Comparison of ENCODE assay signal across 8 cellular contexts in the genomic region with DNA sequence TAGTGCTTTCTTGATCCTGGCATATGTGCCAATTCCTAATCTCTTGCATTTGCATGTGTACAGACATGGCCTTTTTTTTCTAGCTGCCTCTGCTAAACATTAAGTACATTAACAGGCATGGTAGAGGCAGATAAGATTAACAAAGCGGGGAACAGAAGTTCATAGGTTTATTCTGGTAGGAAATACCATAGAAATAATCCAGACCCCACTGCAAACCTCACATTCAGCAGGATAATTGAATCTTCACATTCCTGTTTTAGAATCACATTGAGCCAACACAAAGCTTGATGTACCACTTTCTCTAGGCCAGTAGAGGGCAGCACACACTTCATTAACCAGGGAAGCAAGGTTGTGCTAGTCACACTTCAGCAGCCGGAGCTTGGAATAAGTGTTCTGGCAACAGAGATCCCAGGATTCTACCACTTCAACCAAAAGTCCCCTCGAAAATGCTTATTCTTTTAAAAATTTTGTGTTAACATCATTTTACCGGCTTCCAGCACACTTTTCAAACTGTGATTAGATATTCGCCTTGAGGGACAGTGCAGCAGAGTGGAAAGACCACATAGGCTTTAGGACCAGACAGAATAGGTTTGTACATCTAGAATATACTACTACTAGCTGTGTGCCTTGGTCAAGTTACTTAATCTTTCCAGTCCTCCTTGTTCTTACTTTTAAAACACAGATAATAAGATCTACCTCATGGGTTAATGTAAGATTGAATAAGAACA.
DNase-seq lines count a peak whose midpoint lies in the region; ATAC-seq and TF ChIP-seq lines count a peak whose summit lies in the region.

No MANE protein-coding gene starts in this region.

- no peak overlapping the region for H3K27ac ChIP-seq in right atrium auricular region

- H3K9me3 ChIP-seq in right atrium auricular region = no peaks in the 10 kb centered on the region

- H3K27me3 ChIP-seq in right atrium auricular region = no peaks in the 10 kb centered on the region

- DNase-seq in DMS53 (lab: John Stamatoyannopoulos, UW) (peak; percentile 85), NCI-H446 (lab: John Stamatoyannopoulos, UW) (peak; percentile 30 to 81), amniotic stem cell (lab: John Stamatoyannopoulos, UW) (peak; percentile 55), right atrium auricular region (ENCODE audit: low spot score) (peak; percentile 66), renal cortical epithelial cell (ENCODE audit: low read depth) (peak; percentile 81)
- DNase-seq in activated CD8-positive, alpha-beta memory T cell treated with anti-CD3 and anti-CD28 coated beads, Interleukin-2, amount 50 U/mL, for 48 hours = no peak

- H3K4me3 ChIP-seq in right atrium auricular region = no peak overlapping the region

- no peaks in the 10 kb centered on the region for H3K4me1 ChIP-seq in right atrium auricular region

- ATAC-seq in GM19395 (IDR thresholded peaks at IDR 0.05; ENCODE audit: unreplicated experiment) = peak; percentile 87
- peak; percentile 87 for ATAC-seq in HG03469 (IDR thresholded peaks at IDR 0.05; ENCODE audit: unreplicated experiment)

- peak; percentile 57 to 83 for TF ChIP-seq CTCF in right atrium auricular region (IDR thresholded peaks at IDR 0.05)

- no peaks in the 10 kb centered on the region for H3K36me3 ChIP-seq in right atrium auricular region
